ENCODE assay signal across 8 cellular contexts in genomic region chr6:116371384-116372209, GRCh38. TPM values are rescaled to one million over a fixed set of nuclear protein-coding genes. Genes with fewer than 3 reads are reported as not detected.
DNase-seq lines count a peak whose midpoint lies in the region; ATAC-seq and TF ChIP-seq lines count a peak whose summit lies in the region.

No MANE protein-coding gene starts in this region.

- H4K20me1 ChIP-seq in BLaER1 treated with 17β-estradiol and CSF1 and Interleukin-3, amounts not matched to agents 10 nM and 100 nM = peaks cover 0 to 54% (median 4%) of the 10 kb centered on the region in 11 experiments; a peak in 11 of 22 replicates

- intact Hi-C loops in breast epithelium (cut with DNase I; ENCODE audit: low total_unique reads) (no loop called here), sigmoid colon (cut with DNase I) (loop anchor here (1.0 to 5.0 kb wide), 2 partner anchors 92 to 201 kb away; partner anchors contain the start of genes RWDD1 and TSPYL1)

- TF ChIP-seq CTCF in breast epithelium (IDR thresholded peaks at IDR 0.05) (no peak), sigmoid colon (IDR thresholded peaks at IDR 0.05) (no peak)

- peak overlapping the region; percentile 69 to 93 (median 80) for H3K4me3 ChIP-seq in BLaER1 treated with 17β-estradiol and CSF1 and Interleukin-3, amounts not matched to agents 10 nM and 100 nM
- H3K4me3 ChIP-seq in breast epithelium (peak overlapping the region; percentile 77 to 97 (median 93)), iPS-18c (ENCODE audit: insufficient read depth, low read depth, low read length) (peak overlapping the region; percentile 91), sigmoid colon (peak overlapping the region; percentile 56 to 83 (median 76))

- H3K9ac ChIP-seq in BLaER1 treated with 17β-estradiol and CSF1 and Interleukin-3, amounts not matched to agents 10 nM and 100 nM = peak overlapping the region; percentile 79 to 95 (median 87)

- peaks cover 19 to 79% (median 31%) of the 10 kb centered on the region in 10 experiments for H3K4me1 ChIP-seq in BLaER1 treated with 17β-estradiol and CSF1 and Interleukin-3, amounts not matched to agents 10 nM and 100 nM
- H3K4me1 ChIP-seq in breast epithelium (peaks cover 0 to 4% of the 10 kb centered on the region in 2 donors), sigmoid colon (peaks cover 0 to 12% (median 6%) of the 10 kb centered on the region in 4 donors)

- DNase-seq in SW480 (ENCODE audit: low spot score) (peak; percentile 49), breast epithelium (ENCODE audit: low spot score in 2 of 2) (peak; percentile 66 to 74), sigmoid colon (peak; percentile 92), NCI-H1436 treated with DMSO at 0.1 percent for 48 hours (lab: John Stamatoyannopoulos, UW) (no peak)

- no peaks in the 10 kb centered on the region for H3K9me3 ChIP-seq in BLaER1 treated with 17β-estradiol and CSF1 and Interleukin-3, amounts not matched to agents 10 nM and 100 nM (replicated peaks in 1 of 11)
- H3K9me3 ChIP-seq in breast epithelium (no peaks in the 10 kb centered on the region), iPS-18c (ENCODE audit: control insufficient read depth, insufficient read depth, low read length) (no peaks in the 10 kb centered on the region), sigmoid colon (no peaks in the 10 kb centered on the region)

- 8 to 10% methylated on average over 45 of the region's 45 CpGs for WGBS in sigmoid colon, 2 donors

- H3K27ac ChIP-seq in BLaER1 treated with 17β-estradiol and CSF1 and Interleukin-3, amounts not matched to agents 10 nM and 100 nM = peak overlapping the region; percentile 74 to 93 (median 82)
- H3K27ac ChIP-seq in breast epithelium (peak overlapping the region; percentile 92 to 95), sigmoid colon (peak overlapping the region; percentile 93 to 96 (median 95))

- no peak for TF ChIP-seq EP300 in sigmoid colon (IDR thresholded peaks at IDR 0.05)

- peak; percentile 24 for ATAC-seq in GM18909 (IDR thresholded peaks at IDR 0.05; ENCODE audit: poor library complexity, unreplicated experiment)
- peak; percentile 18 for ATAC-seq in HG03196 (IDR thresholded peaks at IDR 0.05; ENCODE audit: unreplicated experiment)

- TF ChIP-seq POLR2A in breast epithelium (IDR thresholded peaks at IDR 0.05) (peak; percentile 17), sigmoid colon (IDR thresholded peaks at IDR 0.05) (peak in 1 of 2 donors; percentile 39)

- H3K36me3 ChIP-seq in BLaER1 treated with 17β-estradiol and CSF1 and Interleukin-3, amounts not matched to agents 10 nM and 100 nM = peaks cover 0 to 37% (median 0%) of the 10 kb centered on the region in 11 experiments; a peak in 7 of 22 replicates
- H3K36me3 ChIP-seq in breast epithelium (no peaks in the 10 kb centered on the region), sigmoid colon (no peaks in the 10 kb centered on the region)

- H3K4me2 ChIP-seq in BLaER1 treated with 17β-estradiol and CSF1 and Interleukin-3, amounts not matched to agents 10 nM and 100 nM = peak overlapping the region; percentile 81 to 99 (median 95)

- H3K27me3 ChIP-seq in BLaER1 treated with 17β-estradiol and CSF1 and Interleukin-3, amounts not matched to agents 10 nM and 100 nM = peaks cover 0 to 14% (median 0%) of the 10 kb centered on the region in 11 experiments; a peak in 8 of 22 replicates
- H3K27me3 ChIP-seq in breast epithelium = no peaks in the 10 kb centered on the region
- H3K27me3 ChIP-seq in sigmoid colon = no peaks in the 10 kb centered on the region

RNA-seq across cellular contexts. Expression of gene DSE, which starts 0.8 kb away (rescaled TPM):
- 100 to 1,000 TPM in 1 of 3 donors, 10 to 100 TPM in 2; 40.6 to 133 (median 50.9) TPM for total RNA-seq in breast epithelium
- total RNA-seq in sigmoid colon = 10 to 100 TPM; 17.9 to 29.5 (median 25.6) TPM
- 1 to 10 TPM; 2.5 to 7.6 (median 5.4) TPM for polyA plus RNA-seq in sigmoid colon
